In genomic region chr15:100114100-100114499, GRCh38 we compare ENCODE assay signal across 11 cellular contexts.
DNase-seq lines count a peak whose midpoint lies in the region; ATAC-seq and TF ChIP-seq lines count a peak whose summit lies in the region.
"Had no signal": no experiment of that assay in that cellular context is flagged by ENCODE, and none has a peak within 500 bp of the region (broad histone marks: within the 10 kb centered on the region; RNA-seq: fewer than 3 reads in every experiment).

No MANE protein-coding gene starts in this region.

- DNase-seq in GM04504 (ENCODE audit: low read depth) (peak; percentile 54), adipocyte (ENCODE audit: low read depth) (no peak), heart left ventricle (peak; percentile 77 to 89 (median 87)), retina (peak; percentile 35), NCI-H82 (lab: John Stamatoyannopoulos, UW) (no peak)
- no peak for DNase-seq in CD8-positive, alpha-beta T cell
- DNase-seq in NK-92 treated with Interleukin-12 subunit alpha and Interleukin-12 subunit beta, amount 100 ng/mL, for 24 hours (lab: John Stamatoyannopoulos, UW), result no peak
- DNase-seq: activated CD4-positive, alpha-beta T cell treated with anti-CD3 and anti-CD28 coated beads, Interleukin-2, amount 50 U/mL, for 1 hour had no signal

- H3K36me3 Mint-ChIP-seq in CD8-positive, alpha-beta T cell, result peaks cover 11% of the 10 kb centered on the region
- H3K36me3 Mint-ChIP-seq: memory B cell had no signal

- H3K27ac ChIP-seq in heart left ventricle, result peak overlapping the region; percentile 86 to 100 (median 94)
- no peak overlapping the region for H3K27ac ChIP-seq in CD8-positive, alpha-beta T cell (ENCODE audit: low read depth, low read length)

- peak; percentile 88 to 94 (median 90) for ATAC-seq in heart left ventricle
- no peak for ATAC-seq in HG02623 (IDR thresholded peaks at IDR 0.05; ENCODE audit: unreplicated experiment)
- no peak for ATAC-seq in CD8-positive, alpha-beta T cell
- ATAC-seq: K562 had no signal

- H3K36me3 ChIP-seq in adipocyte (ENCODE audit: control insufficient read depth, insufficient read depth, low read length, severe bottlenecking) (no peaks in the 10 kb centered on the region), heart left ventricle (no peaks in the 10 kb centered on the region)
- H3K36me3 ChIP-seq in CD8-positive, alpha-beta T cell (ENCODE audit: insufficient read depth, low read length), result no peaks in the 10 kb centered on the region

- no peaks in the 10 kb centered on the region for H3K9me3 Mint-ChIP-seq in CD8-positive, alpha-beta T cell
- H3K9me3 Mint-ChIP-seq: memory B cell had no signal

- intact Hi-C loops in heart left ventricle (cut with DNase I), result loop anchor here in 2 of 10 donors (5.0 to 10.0 kb wide), 3 partner anchors 91 to 488 kb away; partner anchors contain the start of genes ASB7 (in 1 of the 2) and LINS1 (in 1 of the 2)
- intact Hi-C loops in CD8-positive, alpha-beta T cell (cut with DNase I, micrococcal nuclease), result no loop called here

- TF ChIP-seq CTCF in heart left ventricle (IDR thresholded peaks at IDR 0.05), result no peak
- no peak for TF ChIP-seq CTCF in CD8-positive, alpha-beta T cell (IDR thresholded peaks at IDR 0.05)

- H3K4me3 ChIP-seq in adipocyte (ENCODE audit: low read length) (peak overlapping the region; percentile 77), heart left ventricle (peak overlapping the region in 10 of 12 donors; percentile 22 to 52 (median 39))
- no peak overlapping the region for H3K4me3 ChIP-seq in CD8-positive, alpha-beta T cell (ENCODE audit: low read depth, low read length)
- H3K4me3 ChIP-seq: K562 had no signal

- no peak overlapping the region for H3K27ac Mint-ChIP-seq in CD8-positive, alpha-beta T cell
- H3K27ac Mint-ChIP-seq: memory B cell had no signal

- peak overlapping the region; percentile 49 for H3K9ac ChIP-seq in adipocyte (ENCODE audit: low read length)

- WGBS in heart left ventricle, 4 donors, result 0 to 1% (median 0%) methylated on average over 8 of the region's 8 CpGs

- POLR2A ChIA-PET in CD8-positive, alpha-beta T cell (lab: Charles Lee), result no interaction called here

- peak in 1 of 2 donors; percentile 35 for TF ChIP-seq POLR2A in heart left ventricle (IDR thresholded peaks at IDR 0.05)

- H3K27me3 ChIP-seq in adipocyte (replicated peaks; ENCODE audit: control insufficient read depth, insufficient read depth, low read length) (no peaks in the 10 kb centered on the region), heart left ventricle (no peaks in the 10 kb centered on the region)
- no peaks in the 10 kb centered on the region for H3K27me3 ChIP-seq in CD8-positive, alpha-beta T cell (ENCODE audit: insufficient read depth, low read length)

- no peak overlapping the region for H3K4me3 Mint-ChIP-seq in CD8-positive, alpha-beta T cell
- H3K4me3 Mint-ChIP-seq: memory B cell had no signal

- no peaks in the 10 kb centered on the region for H3K27me3 Mint-ChIP-seq in CD8-positive, alpha-beta T cell (ENCODE audit: low read depth)

- no peaks in the 10 kb centered on the region for H3K9me3 ChIP-seq in adipocyte (ENCODE audit: control insufficient read depth, low read length)
- H3K9me3 ChIP-seq in heart left ventricle, result peaks cover 0 to 3% (median 0%) of the 10 kb centered on the region in 12 donors
- H3K9me3 ChIP-seq in CD8-positive, alpha-beta T cell (ENCODE audit: low read length), result no peaks in the 10 kb centered on the region

- H3K4me1 Mint-ChIP-seq in CD8-positive, alpha-beta T cell (ENCODE audit: low read depth), result peaks cover 32% of the 10 kb centered on the region
- H3K4me1 Mint-ChIP-seq: memory B cell had no signal

- CTCF ChIA-PET in CD8-positive, alpha-beta T cell (lab: Charles Lee), result interaction anchor here (0.5 to 1.2 kb wide), 2 partner anchors 225 to 458 kb away, joined by 3 to 4 read pairs; no protein-coding TSS in a partner anchor

- peaks cover 25% of the 10 kb centered on the region for H3K4me1 ChIP-seq in adipocyte (ENCODE audit: control insufficient read depth, insufficient read depth, low read length)
- H3K4me1 ChIP-seq in heart left ventricle, result peaks cover 12 to 69% (median 61%) of the 10 kb centered on the region in 12 donors
- peaks cover 17% of the 10 kb centered on the region for H3K4me1 ChIP-seq in CD8-positive, alpha-beta T cell (ENCODE audit: insufficient read depth, low read length)

Comparison
In these comparisons a context has a peak if more than half of its experiments do, and no peak if none do; other contexts are left out.
1. DNase-seq: peak in GM04504 (single experiment), heart left ventricle (5 of 5) and retina (single experiment); none in adipocyte (single experiment), CD8-positive, alpha-beta T cell (0 of 7), NCI-H82 (single experiment) and NK-92 treated with Interleukin-12 subunit alpha and Interleukin-12 subunit beta, amount 100 ng/mL, for 24 hours (single experiment).
2. ATAC-seq: peak in heart left ventricle (4 of 4); none in HG02623 (single experiment) and CD8-positive, alpha-beta T cell (single experiment).